Comparison of ENCODE assay signal across 1 cellular context in genomic region chr21:42924433-42924751, GRCh38.
TF ChIP-seq lines count a peak whose summit lies in the region.

No MANE protein-coding gene starts in this region.

TF ChIP-seq in A549, 52 proteins besides CTCF, POLR2A, EP300 and RAD21:
- TF ChIP-seq MAFK (IDR thresholded peaks at IDR 0.05; ENCODE audit: partially characterized antibody) (peak; percentile 25), HES2 (IDR thresholded peaks at IDR 0.05) (no peak)
TF ChIP-seq in A549: peak in this region for 1.
